Comparison of ENCODE assay signal across 2 cellular contexts in genomic region chr4:157115613-157116340, GRCh38.
A peak's percentile ranks its signal among the peaks of the same experiment; 100 is the strongest.
TF ChIP-seq lines count a peak whose summit lies in the region.

No MANE protein-coding gene starts in this region.

TF ChIP-seq in HCT116, 20 proteins besides CTCF, POLR2A, EP300 and RAD21 (continued from another document):
- peak; percentile 39; the same call in 1 of the 2 replicates for TF ChIP-seq ATF3 (IDR thresholded peaks at IDR 0.05)
- peak; percentile 34; the same call in 1 of the 2 replicates for TF ChIP-seq FOSL1 (IDR thresholded peaks at IDR 0.05; ENCODE audit: low read depth)
- peak; percentile 24; the same call in 1 of the 2 replicates for TF ChIP-seq SP1 (IDR thresholded peaks at IDR 0.05; ENCODE audit: low read depth)

TF ChIP-seq in SK-N-SH, 30 proteins besides CTCF, POLR2A, EP300 and RAD21 (continued from another document):
- no peak for TF ChIP-seq REST (IDR thresholded peaks at IDR 0.05; ENCODE audit: low read depth, low read length)
- TF ChIP-seq TCF12 (IDR thresholded peaks at IDR 0.05): peak; percentile 82
- peak; percentile 47; the same call in 1 of the 2 replicates for TF ChIP-seq NFIC (IDR thresholded peaks at IDR 0.05; ENCODE audit: borderline replicate concordance)
- peak; percentile 81 for TF ChIP-seq JUND (IDR thresholded peaks at IDR 0.05)
- no peak for TF ChIP-seq CHD2 (IDR thresholded peaks at IDR 0.05; ENCODE audit: low read length, partially characterized antibody)
- TF ChIP-seq GABPA (IDR thresholded peaks at IDR 0.05; ENCODE audit: low read depth): no peak
- peak; percentile 74 for TF ChIP-seq PBX3 (IDR thresholded peaks at IDR 0.05)
- TF ChIP-seq TEAD4 (IDR thresholded peaks at IDR 0.05; ENCODE audit: borderline replicate concordance, insufficient read depth): peak; percentile 91
- TF ChIP-seq FOSL2 (IDR thresholded peaks at IDR 0.05; ENCODE audit: borderline replicate concordance, low read depth): peak; percentile 78; the same call in 1 of the 2 replicates
- 0 out of 2 replicates have a peak, but pooled peaks have one; percentile 44 for TF ChIP-seq MAX (IDR thresholded peaks at IDR 0.05; ENCODE audit: low read depth)
- no peak for TF ChIP-seq ZBTB33 (IDR thresholded peaks at IDR 0.05; ENCODE audit: borderline replicate concordance, low read depth)
- TF ChIP-seq RCOR1 (IDR thresholded peaks at IDR 0.05; ENCODE audit: low read length): no peak
- peak; percentile 69 for TF ChIP-seq RXRA (IDR thresholded peaks at IDR 0.05; ENCODE audit: borderline replicate concordance, low read depth)
